13 cellular contexts compared by ENCODE assay signal in genomic region chr13:114158869-114159666, GRCh38. TPM values are rescaled to one million over a fixed set of nuclear protein-coding genes. Genes with fewer than 3 reads are reported as not detected.
"Had no signal": no experiment of that assay in that cellular context is flagged by ENCODE, and none has a peak within 500 bp of the region (broad histone marks: within the 10 kb centered on the region; RNA-seq: fewer than 3 reads in every experiment).

No MANE protein-coding gene starts in this region.

RNA-seq across cellular contexts. Expression of gene CFAP97D2, which starts 20.0 kb away (rescaled TPM):
- total RNA-seq: colonic mucosa, endodermal cell, esophagus mucosa, gastrocnemius medialis, glomerular endothelial cell, kidney, left lobe of liver, liver, osteocyte, right atrium auricular region, sciatic nerve, smooth muscle cell, urinary bladder had no signal
- polyA plus RNA-seq: liver, smooth muscle cell, urinary bladder had no signal
